20 cellular contexts compared by ENCODE assay signal in the genomic region with DNA sequence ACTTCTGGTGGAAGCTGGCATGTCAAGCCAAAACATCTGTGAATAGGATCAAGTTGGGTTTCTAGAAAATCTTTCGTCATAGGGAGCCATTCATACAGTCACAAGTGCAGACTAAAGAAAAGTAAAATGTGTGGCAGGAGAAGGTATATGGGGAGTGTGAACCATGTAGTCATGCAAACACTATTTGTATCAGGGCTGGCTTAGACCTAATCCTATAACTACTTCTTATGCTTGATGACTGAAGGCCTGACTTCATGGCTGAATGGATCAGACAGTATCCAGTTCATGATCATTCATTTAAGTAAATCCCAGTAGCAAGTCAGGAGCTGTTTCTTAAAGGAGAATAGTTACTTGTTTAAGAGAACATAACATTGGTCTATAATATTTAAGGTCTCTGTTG.
A peak's percentile ranks its signal among the peaks of the same experiment; 100 is the strongest.
DNase-seq lines count a peak whose midpoint lies in the region; ATAC-seq and TF ChIP-seq lines count a peak whose summit lies in the region.
"Had no signal": no experiment of that assay in that cellular context is flagged by ENCODE, and none has a peak within 500 bp of the region (broad histone marks: within the 10 kb centered on the region; RNA-seq: fewer than 3 reads in every experiment).

No MANE protein-coding gene starts in this region.

- no peak overlapping the region for H3K4me3 Mint-ChIP-seq in neural progenitor cell
- H3K4me3 Mint-ChIP-seq: CD4-positive, alpha-beta T cell; HFFc6; IgD-negative memory B cell had no signal

- TSS peak; percentile 55 for BruUV-seq in A673 (replicated peaks; lab: Mats Ljungman, UMichigan)

- peaks cover 5% of the 10 kb centered on the region for H3K27me3 Mint-ChIP-seq in neural progenitor cell (ENCODE audit: insufficient read depth, low read depth)
- H3K27me3 Mint-ChIP-seq: CD4-positive, alpha-beta T cell; IgD-negative memory B cell had no signal

- H3F3A ChIP-seq in neural progenitor cell (ENCODE audit: low read depth), result peaks cover 3% of the 10 kb centered on the region

- H3K27ac Mint-ChIP-seq in neural progenitor cell, result peak overlapping the region; percentile 7
- H3K27ac Mint-ChIP-seq: CD4-positive, alpha-beta T cell; HFFc6; IgD-negative memory B cell had no signal

- no peak for TF ChIP-seq CTCF in A673 (conservative IDR thresholded peaks at IDR 0.05; ENCODE audit: low read depth, low read length)
- TF ChIP-seq CTCF in neural progenitor cell (IDR thresholded peaks at IDR 0.05), result no peak

- DNase-seq in A673 (ENCODE audit: low spot score) (peak; percentile 67), SK-N-MC (ENCODE audit: low read depth, low spot score) (no peak), neural progenitor cell (ENCODE audit: low spot score) (no peak), Ammon's horn (ENCODE audit: low spot score) (no peak)
- DNase-seq: ACHN; Caco-2; CD4-positive, alpha-beta T cell; DMS153; DMS79; GDM1; GOT3; H7; HFFc6 had no signal

- ATAC-seq in esophagus mucosa (peak; percentile 99), GM18858 (IDR thresholded peaks at IDR 0.05; ENCODE audit: unreplicated experiment) (no peak), HG02798 (IDR thresholded peaks at IDR 0.05; ENCODE audit: poor library complexity, unreplicated experiment) (no peak)
- ATAC-seq: HCT116, HepG2 had no signal

- no peaks in the 10 kb centered on the region for H3K27me3 ChIP-seq in A673 (replicated peaks; ENCODE audit: insufficient read depth, low read depth, low read length, poor library complexity)
- no peaks in the 10 kb centered on the region for H3K27me3 ChIP-seq in neural progenitor cell

- no peaks in the 10 kb centered on the region for H3K9me3 ChIP-seq in A673 (ENCODE audit: low read depth, low read length, poor library complexity, severe bottlenecking)
- no peaks in the 10 kb centered on the region for H3K9me3 ChIP-seq in SK-N-MC (ENCODE audit: low read depth, low read length)
- H3K9me3 ChIP-seq in neural progenitor cell (ENCODE audit: low read depth), result no peaks in the 10 kb centered on the region
- H3K9me3 ChIP-seq: Caco-2 had no signal

- no peaks in the 10 kb centered on the region for H3K36me3 Mint-ChIP-seq in neural progenitor cell

- peak overlapping the region; percentile 87 for H3K27ac ChIP-seq in A673 (ENCODE audit: low read depth, low read length, poor library complexity, severe bottlenecking)
- H3K27ac ChIP-seq in SK-N-MC, result peak overlapping the region; percentile 62; the same call in 1 of the 2 replicates
- H3K27ac ChIP-seq in neural progenitor cell, result no peak overlapping the region
- H3K27ac ChIP-seq: C4-2B had no signal

- H3K4me1 ChIP-seq in A673 (ENCODE audit: insufficient read depth, low read length, poor library complexity, severe bottlenecking) (peaks cover 45% of the 10 kb centered on the region), neural progenitor cell (peaks cover 6% of the 10 kb centered on the region)
- H3K4me1 ChIP-seq: Caco-2 had no signal

- H3K4me3 ChIP-seq in A673 (ENCODE audit: low read depth, low read length, poor library complexity, severe bottlenecking), result no peak overlapping the region
- no peak overlapping the region for H3K4me3 ChIP-seq in SK-N-MC
- H3K4me3 ChIP-seq in neural progenitor cell, result no peak overlapping the region

- CTCF ChIA-PET in A673 (lab: Charles Lee), result interaction anchor here (0.5 kb wide), 1 partner anchor 48 kb away, joined by 6 read pairs; no protein-coding TSS in a partner anchor

- H3K9ac ChIP-seq in SK-N-MC (ENCODE audit: insufficient read length) (no peak overlapping the region), neural progenitor cell (no peak overlapping the region)

- H3K79me2 ChIP-seq in neural progenitor cell (ENCODE audit: low read depth), result no peaks in the 10 kb centered on the region

- H3K4me2 ChIP-seq in neural progenitor cell, result no peak overlapping the region

- no peaks in the 10 kb centered on the region for H4K20me1 ChIP-seq in neural progenitor cell (ENCODE audit: low read depth)

- H3K36me3 ChIP-seq in A673 (ENCODE audit: insufficient read depth, low read length, poor library complexity, severe bottlenecking) (no peaks in the 10 kb centered on the region), SK-N-MC (ENCODE audit: insufficient read depth, low read length) (no peaks in the 10 kb centered on the region), neural progenitor cell (no peaks in the 10 kb centered on the region)

- intact Hi-C loops in A673 (cut with micrococcal nuclease; ENCODE audit: unreplicated experiment), result no loop called here

- H2AFZ ChIP-seq in neural progenitor cell (replicated peaks), result no peak overlapping the region

- POLR2A ChIA-PET in A673 (lab: Charles Lee; ENCODE audit: low non-redundant PET), result no interaction called here

- peaks cover 45% of the 10 kb centered on the region for H3K4me1 Mint-ChIP-seq in neural progenitor cell
- H3K4me1 Mint-ChIP-seq: IgD-negative memory B cell had no signal

- H3K9me3 Mint-ChIP-seq in neural progenitor cell, result peaks cover 7% of the 10 kb centered on the region
- H3K9me3 Mint-ChIP-seq: CD4-positive, alpha-beta T cell; HFFc6 had no signal
